ENCODE assay signal across 11 cellular contexts in genomic region chr2:195580156-195580555, GRCh38.
DNase-seq lines count a peak whose midpoint lies in the region; ATAC-seq, FAIRE-seq and TF ChIP-seq lines count a peak whose summit lies in the region.
"Had no signal": no experiment of that assay in that cellular context is flagged by ENCODE, and none has a peak within 500 bp of the region (broad histone marks: within the 10 kb centered on the region; RNA-seq: fewer than 3 reads in every experiment).

No MANE protein-coding gene starts in this region.

- H3K27me3 ChIP-seq in esophagus muscularis mucosa: no peaks in the 10 kb centered on the region
- H3K27me3 ChIP-seq: upper lobe of left lung had no signal

- POLR2A ChIA-PET in OCI-LY7 (lab: Charles Lee): interaction anchor here (0.5 to 3.4 kb wide), 8 partner anchors 12 to 970 kb away, joined by 3 to 18 read pairs (median 3); no protein-coding TSS in a partner anchor

- TF ChIP-seq CTCF in OCI-LY7 (conservative IDR thresholded peaks at IDR 0.05; ENCODE audit: low read length): no peak
- TF ChIP-seq CTCF in mucosa of descending colon (IDR thresholded peaks at IDR 0.05): no peak
- no peak for TF ChIP-seq CTCF in kidney (IDR thresholded peaks at IDR 0.05; ENCODE audit: borderline replicate concordance, extremely low read depth, insufficient read depth)
- TF ChIP-seq CTCF in esophagus muscularis mucosa (IDR thresholded peaks at IDR 0.05): no peak

- H3K79me2 ChIP-seq in OCI-LY7 (ENCODE audit: insufficient read depth, low read depth, low read length): no peaks in the 10 kb centered on the region

- no peak overlapping the region for H3K9ac ChIP-seq in kidney (ENCODE audit: low read length in 2 of 2)

- WGBS in esophagus muscularis mucosa: 53% methylated on average over 2 of the region's 2 CpGs

- H3K4me3 ChIP-seq in OCI-LY7 (ENCODE audit: low read depth, low read length, poor library complexity, severe bottlenecking) (peak overlapping the region; percentile 22), mucosa of descending colon (no peak overlapping the region), kidney (ENCODE audit: low read length in 2 of 2) (no peak overlapping the region), esophagus muscularis mucosa (no peak overlapping the region)
- H3K4me3 ChIP-seq: skin epidermis, upper lobe of left lung had no signal

- no peaks in the 10 kb centered on the region for H3K9me2 ChIP-seq in OCI-LY7 (ENCODE audit: insufficient read depth, low read length)

- ATAC-seq in GM18861 (IDR thresholded peaks at IDR 0.05; ENCODE audit: unreplicated experiment) (peak; percentile 60), HG02840 (IDR thresholded peaks at IDR 0.05; ENCODE audit: low FRiP score, unreplicated experiment) (peak; percentile 55), mucosa of descending colon (peak; percentile 88)

- CTCF ChIA-PET in OCI-LY7 (lab: Charles Lee; ENCODE audit: unreplicated experiment): interaction anchor here (0.6 kb wide), 2 partner anchors 18 to 1716 kb away, joined by 3 to 4 read pairs; no protein-coding TSS in a partner anchor

- intact Hi-C loops in OCI-LY7 (cut with micrococcal nuclease; ENCODE audit: unreplicated experiment): no loop called here
- intact Hi-C loops in mucosa of descending colon (cut with DNase I, micrococcal nuclease): no loop called here
- intact Hi-C loops in posterior cingulate gyrus (cut with DNase I): no loop called here
- intact Hi-C loops in kidney (cut with DNase I): no loop called here
- intact Hi-C loops in esophagus muscularis mucosa (cut with DNase I): no loop called here

- H3K27ac ChIP-seq in OCI-LY7 (ENCODE audit: low read depth, low read length, poor library complexity, severe bottlenecking): peak overlapping the region; percentile 49
- H3K27ac ChIP-seq in kidney (ENCODE audit: low read depth in 2 of 2, low read length in 2 of 2): no peak overlapping the region
- H3K27ac ChIP-seq in esophagus muscularis mucosa (replicated peaks in 1 of 4): no peak overlapping the region

- H3K4me2 ChIP-seq in OCI-LY7 (ENCODE audit: low read length): peak overlapping the region; percentile 54

- TF ChIP-seq POLR2A in esophagus muscularis mucosa (IDR thresholded peaks at IDR 0.05; ENCODE audit: low read depth): no peak

- H3K4me1 ChIP-seq in OCI-LY7 (ENCODE audit: insufficient read depth, low read length, poor library complexity, severe bottlenecking): peaks cover 36% of the 10 kb centered on the region
- H3K4me1 ChIP-seq in mucosa of descending colon (ENCODE audit: low read depth): peaks cover 4% of the 10 kb centered on the region
- no peaks in the 10 kb centered on the region for H3K4me1 ChIP-seq in kidney (ENCODE audit: control insufficient read depth in 1 of 2, insufficient read depth in 1 of 2, low read depth in 1 of 2, low read length in 2 of 2)
- peaks cover 0 to 5% (median 4%) of the 10 kb centered on the region in 4 donors for H3K4me1 ChIP-seq in esophagus muscularis mucosa

- H3K9me3 ChIP-seq in OCI-LY7 (ENCODE audit: low read length) (no peaks in the 10 kb centered on the region), mucosa of descending colon (no peaks in the 10 kb centered on the region), kidney (ENCODE audit: control insufficient read depth in 1 of 2, low read length in 2 of 2) (no peaks in the 10 kb centered on the region), esophagus muscularis mucosa (no peaks in the 10 kb centered on the region)
- H3K9me3 ChIP-seq: upper lobe of left lung had no signal

- no peak for TF ChIP-seq EP300 in esophagus muscularis mucosa (IDR thresholded peaks at IDR 0.05)

- FAIRE-seq in kidney (lab: Jason Lieb, UNC): no peak
- FAIRE-seq: islet of Langerhans had no signal

- peak overlapping the region; percentile 99 for H2AFZ ChIP-seq in OCI-LY7 (ENCODE audit: low read length)

- DNase-seq in OCI-LY7 (ENCODE audit: low spot score): peak; percentile 84
- no peak for DNase-seq in mucosa of descending colon
- no peak for DNase-seq in posterior cingulate gyrus
- no peak for DNase-seq in kidney
- DNase-seq in activated CD4-positive, alpha-beta T cell treated with anti-CD3 and anti-CD28 coated beads for 48 hours: no peak
- no peak for DNase-seq in esophagus muscularis mucosa (ENCODE audit: extremely low spot score)
- DNase-seq: upper lobe of left lung had no signal

- H4K20me1 ChIP-seq in OCI-LY7 (ENCODE audit: insufficient read depth, low read length): no peaks in the 10 kb centered on the region

- no TSS peak for BruUV-seq in OCI-LY7 (replicated peaks; lab: Mats Ljungman, UMichigan)

- H3K36me3 ChIP-seq in OCI-LY7 (ENCODE audit: insufficient read depth, low read length): no peaks in the 10 kb centered on the region
- no peaks in the 10 kb centered on the region for H3K36me3 ChIP-seq in mucosa of descending colon (ENCODE audit: low read depth)
- H3K36me3 ChIP-seq in kidney (ENCODE audit: control insufficient read depth in 1 of 2, insufficient read depth in 2 of 2, low read length in 2 of 2): no peaks in the 10 kb centered on the region
- H3K36me3 ChIP-seq in esophagus muscularis mucosa: no peaks in the 10 kb centered on the region
- H3K36me3 ChIP-seq: upper lobe of left lung had no signal
